Comparison of ENCODE assay signal across 14 cellular contexts in the genomic region with DNA sequence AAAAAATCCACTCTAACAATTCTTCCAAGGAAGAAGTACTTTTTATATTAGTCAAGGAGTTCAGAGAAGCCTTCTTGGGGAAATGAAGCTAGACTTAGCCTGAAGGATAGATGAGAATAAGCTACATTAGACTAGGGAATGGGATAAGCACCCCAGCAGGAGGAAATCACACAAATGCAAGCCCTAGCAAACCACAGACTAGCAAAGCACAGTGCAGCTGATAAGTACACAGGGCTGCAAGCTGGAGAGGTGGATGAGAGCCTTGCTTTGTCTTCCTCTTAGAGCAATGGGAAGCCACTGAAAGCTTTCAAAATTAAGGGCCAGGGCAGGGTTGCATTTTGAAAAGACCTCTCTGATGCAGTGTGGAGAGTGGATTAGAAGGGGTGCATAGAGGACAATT.
"Had no signal": no experiment of that assay in that cellular context is flagged by ENCODE, and none has a peak within 500 bp of the region (broad histone marks: within the 10 kb centered on the region; RNA-seq: fewer than 3 reads in every experiment).

No MANE protein-coding gene starts in this region.

- H3K4me1 Mint-ChIP-seq: activated CD4-positive, alpha-beta T cell treated with anti-CD3 and anti-CD28 coated beads, Interleukin-2, amount 10 ng/mL, durations not matched to agents 7 days and 5 days had no signal

- H3K27me3 ChIP-seq: pancreas, sigmoid colon, stomach, testis, upper lobe of left lung had no signal

- H3K4me1 ChIP-seq: sigmoid colon, stomach, testis, upper lobe of left lung had no signal

- H3K4me3 Mint-ChIP-seq: activated CD4-positive, alpha-beta T cell treated with anti-CD3 and anti-CD28 coated beads, Interleukin-2, amount 10 ng/mL, durations not matched to agents 7 days and 5 days; activated naive CD4-positive, alpha-beta T cell treated with anti-CD3 and anti-CD28 coated beads for 36 hours; effector memory CD8-positive, alpha-beta T cell had no signal

- H3K27ac ChIP-seq: epithelial cell of prostate, pancreas, sigmoid colon, stomach, testis, upper lobe of left lung had no signal

- H3K36me3 ChIP-seq: pancreas, sigmoid colon, stomach, upper lobe of left lung had no signal

- DNase-seq: activated CD4-positive, alpha-beta T cell treated with anti-CD3 and anti-CD28 coated beads, Interleukin-2, amount 10 ng/mL, durations not matched to agents 7 days and 5 days; activated naive CD4-positive, alpha-beta T cell treated with anti-CD3 and anti-CD28 coated beads for 36 hours; dermis blood vessel endothelial cell; effector memory CD8-positive, alpha-beta T cell; foreskin melanocyte; head of caudate nucleus; pancreas; sigmoid colon; stimulated activated CD4-positive, alpha-beta T cell treated with anti-CD3 and anti-CD28 coated beads, Interleukin-1b, Interleukin-23, amount 100 ng/mL, for 48 hours; stomach; testis; upper lobe of left lung had no signal

- ATAC-seq: effector memory CD8-positive, alpha-beta T cell had no signal

- H3K27ac Mint-ChIP-seq: activated CD4-positive, alpha-beta T cell treated with anti-CD3 and anti-CD28 coated beads, Interleukin-2, amount 10 ng/mL, durations not matched to agents 7 days and 5 days; activated naive CD4-positive, alpha-beta T cell treated with anti-CD3 and anti-CD28 coated beads for 36 hours; activated T-helper 2 cell treated with anti-CD3 and anti-CD28 coated beads, Interferon-gamma antibody, Interleukin-2, Interleukin-4, amounts not matched to agents 10 μg/mL and 5 μg/mL and 100 μg/mL, durations not matched to agents 14 hours and 24 hours and 36 hours; effector memory CD8-positive, alpha-beta T cell had no signal

- H3K9me3 ChIP-seq: stomach, testis had no signal

- H3K27me3 Mint-ChIP-seq: activated CD4-positive, alpha-beta T cell treated with anti-CD3 and anti-CD28 coated beads, Interleukin-2, amount 10 ng/mL, durations not matched to agents 7 days and 5 days; effector memory CD8-positive, alpha-beta T cell had no signal

- H3K4me3 ChIP-seq: pancreas, sigmoid colon, stomach, testis, upper lobe of left lung had no signal
